Comparison of ENCODE assay signal across 9 cellular contexts in the genomic region with DNA sequence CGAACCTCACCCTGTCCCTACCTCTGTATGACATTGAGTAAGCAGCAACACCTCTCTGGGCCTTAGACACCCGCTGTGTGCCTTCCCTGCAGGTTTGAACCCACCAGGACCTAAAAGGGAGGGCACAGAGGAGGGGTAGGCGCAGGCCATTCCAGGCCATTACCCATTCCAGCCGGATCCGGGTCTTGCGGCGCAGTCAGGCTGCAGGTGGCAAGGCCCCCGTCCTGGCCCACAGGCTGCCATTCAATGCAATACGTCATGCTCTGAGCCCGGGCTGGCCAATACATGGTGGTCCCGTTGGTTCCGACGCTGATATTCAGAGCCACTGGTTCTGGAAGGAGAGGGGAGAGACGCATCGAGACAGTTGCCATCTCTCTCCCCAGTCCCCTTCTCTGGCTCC. TPM values are rescaled to one million over a fixed set of nuclear protein-coding genes. Genes with fewer than 3 reads are reported as not detected.
"Had no signal": no experiment of that assay in that cellular context is flagged by ENCODE, and none has a peak within 500 bp of the region (broad histone marks: within the 10 kb centered on the region; RNA-seq: fewer than 3 reads in every experiment).

No MANE protein-coding gene starts in this region.

- H3K4me1 Mint-ChIP-seq: GM23338 had no signal

- H3K4me3 Mint-ChIP-seq: GM23338, HFFc6 had no signal

- H3K27ac Mint-ChIP-seq: GM23338, HFFc6 had no signal

- ATAC-seq: GM23338, HCT116 had no signal

- H2AFZ ChIP-seq: GM23338 had no signal

- H3K4me2 ChIP-seq: GM23338 had no signal

- FAIRE-seq: H1, H54, HTR-8/SVneo had no signal

- H3K9me3 Mint-ChIP-seq: GM23338, HFFc6 had no signal

- H3K4me3 ChIP-seq: GM23338, HAP-1 had no signal

- H3K9me3 ChIP-seq: HAP-1 had no signal

- H3K36me3 ChIP-seq: HAP-1 had no signal

- DNase-seq: HFFc6, IMR-90 had no signal

RNA-seq across cellular contexts. Expression of a gene that starts 17.4 kb away (rescaled TPM):
- total RNA-seq: GM23338, H1, HT-29, IMR-90 had no signal
- polyA plus RNA-seq: GM23338, IMR-90 had no signal
